16 cellular contexts compared by ENCODE assay signal in the genomic region with DNA sequence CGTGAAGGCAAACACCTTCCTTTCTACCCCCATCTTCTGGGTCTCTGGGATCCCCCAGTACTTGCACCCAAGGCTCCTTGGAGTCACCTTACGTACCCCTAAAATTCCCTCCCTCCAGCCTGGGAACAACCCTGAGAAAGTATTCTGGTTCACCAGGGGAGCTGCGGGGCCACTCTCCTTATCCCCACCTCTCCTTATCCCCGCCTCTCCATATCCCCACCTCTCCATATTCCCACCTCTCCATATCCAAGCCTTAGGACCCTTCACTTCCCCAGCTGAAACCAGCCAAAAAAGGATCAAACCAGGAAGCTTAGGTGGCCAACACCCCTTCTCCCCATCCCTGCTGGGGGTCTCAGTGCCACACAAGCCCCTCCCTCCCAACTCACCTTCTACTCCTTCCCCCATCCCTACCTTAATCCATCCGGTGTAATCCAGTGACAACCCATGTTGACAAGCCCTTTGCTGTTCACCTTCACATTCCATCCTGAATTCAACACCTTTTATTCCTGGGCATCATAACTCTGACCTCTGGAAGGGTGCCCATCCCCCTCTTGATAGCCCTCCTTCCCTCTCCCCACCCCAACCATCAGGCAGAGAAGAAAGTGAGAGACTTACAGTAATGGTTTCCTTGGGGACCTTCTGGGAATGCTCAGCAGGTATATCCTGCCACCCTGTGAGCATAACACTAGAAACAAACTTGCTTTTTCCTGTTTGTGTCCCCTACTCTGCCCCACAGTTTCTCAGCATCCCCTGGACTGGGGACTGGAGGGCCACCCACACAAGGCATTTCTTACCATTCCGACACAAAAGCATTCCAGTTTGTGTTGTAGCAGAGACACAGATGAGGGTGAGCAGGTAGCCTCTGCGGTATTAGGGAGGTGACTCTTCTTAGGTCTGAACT. TPM values are rescaled to one million over a fixed set of nuclear protein-coding genes. Genes with fewer than 3 reads are reported as not detected.
DNase-seq lines count a peak whose midpoint lies in the region; ATAC-seq, FAIRE-seq and TF ChIP-seq lines count a peak whose summit lies in the region.
"Had no signal": no experiment of that assay in that cellular context is flagged by ENCODE, and none has a peak within 500 bp of the region (broad histone marks: within the 10 kb centered on the region; RNA-seq: fewer than 3 reads in every experiment).

No MANE protein-coding gene starts in this region.

- H2BK20ac ChIP-seq in H1 (ENCODE audit: low read length): 0 out of 2 replicates have a peak overlapping the region, but pooled peaks have one; percentile 27

- peak overlapping the region; percentile 78 for H2BK15ac ChIP-seq in H1 (ENCODE audit: low read length)

- no peak for TF ChIP-seq POLR2A in H1 (IDR thresholded peaks at IDR 0.05; ENCODE audit: control extremely low read depth in 1 of 2, low read depth in 2 of 2, low read length in 2 of 2)

- no peak for TF ChIP-seq CTCF in H1 (IDR thresholded peaks at IDR 0.05; ENCODE audit: control extremely low read depth in 1 of 3, insufficient read depth in 1 of 3, low read depth in 1 of 3, low read length in 3 of 3)
- no peak for TF ChIP-seq CTCF in neural cell (IDR thresholded peaks at IDR 0.05; ENCODE audit: poor library complexity, severe bottlenecking)
- TF ChIP-seq CTCF in left lung (IDR thresholded peaks at IDR 0.05): no peak

- intact Hi-C loops in left lung (cut with DNase I): no loop called here

- H3K36me3 Mint-ChIP-seq in T-helper 1 cell treated with Interleukin-12 subunit alpha and Interleukin-12 subunit beta and Interleukin-4 antibody, amounts not matched to agents 30 μg/mL and 1 μg/mL, for 36 hours (ENCODE audit: low read depth): no peaks in the 10 kb centered on the region

- no peak overlapping the region for H3K27ac ChIP-seq in H1 (ENCODE audit: low read depth, low read length)
- no peak overlapping the region for H3K27ac ChIP-seq in neural cell (ENCODE audit: low read length)
- no peak overlapping the region for H3K27ac ChIP-seq in left lung

- FAIRE-seq in H1 (lab: Jason Lieb, UNC): peak; percentile 58

- H3K23ac ChIP-seq in H1 (ENCODE audit: insufficient read length): no peak overlapping the region

- H3K4me2 ChIP-seq in H1 (ENCODE audit: insufficient read depth in 1 of 2, low read depth in 2 of 2, low read length in 2 of 2) (peak overlapping the region; percentile 86 to 95), neural cell (ENCODE audit: low read length) (peak overlapping the region; percentile 85)

- POLR2A ChIA-PET in H1 (lab: Charles Lee; ENCODE audit: partially characterized antibody): interaction anchor here (0.8 to 8.1 kb wide), 14 partner anchors 8 to 113 kb away, joined by 3 to 78 read pairs (median 4); partner anchors contain the start of genes RNU4-1 and RNU4-2

- H3K14ac ChIP-seq in H1 (ENCODE audit: insufficient read length): no peak overlapping the region

- H3K4me3 Mint-ChIP-seq in T-helper 1 cell treated with Interleukin-12 subunit alpha and Interleukin-12 subunit beta and Interleukin-4 antibody, amounts not matched to agents 30 μg/mL and 1 μg/mL, for 36 hours: peak overlapping the region; percentile 52

- 30% methylated on average over 7 of the region's 7 CpGs; no CpG with 5 or more reads in 1 of the 2 experiments for WGBS in H1 (ENCODE audit: extremely low coverage in 1 of 2, insufficient coverage in 1 of 2, insufficient read length in 1 of 2, insufficient replicate concordance in 2 of 2, low coverage in 1 of 2, low lambda C conversion rate in 2 of 2, missing lambda C conversion rate in 1 of 2), 2 experiments

- H4K20me1 ChIP-seq in H1 (replicated peaks in 1 of 2; ENCODE audit: control insufficient read depth in 1 of 2, insufficient read depth in 2 of 2, low read length in 2 of 2): peaks cover 0 to 5% of the 10 kb centered on the region in 2 experiments
- H4K20me1 ChIP-seq in neural cell (ENCODE audit: insufficient read depth): no peaks in the 10 kb centered on the region

- peak overlapping the region; percentile 61 for H3K4me3 ChIP-seq in NT2/D1 (ENCODE audit: insufficient read length, low read depth)
- H3K4me3 ChIP-seq in H1 (ENCODE audit: extremely low read depth in 1 of 4, insufficient read depth in 2 of 4, low read depth in 3 of 4, low read length in 4 of 4): peak overlapping the region; percentile 47 to 84 (median 69); a peak in 6 of 8 replicates
- H3K4me3 ChIP-seq in neural cell (ENCODE audit: low read length): peak overlapping the region; percentile 78
- no peak overlapping the region for H3K4me3 ChIP-seq in left lung

- peak overlapping the region; percentile 81; the same call in 1 of the 2 replicates for H3K18ac ChIP-seq in H1 (ENCODE audit: extremely low read depth, low read length)

- no peak for TF ChIP-seq EP300 in H1 (IDR thresholded peaks at IDR 0.05; ENCODE audit: borderline replicate concordance in 1 of 2, low read depth in 2 of 2, low read length in 2 of 2)
- no peak for TF ChIP-seq EP300 in neural cell (conservative IDR thresholded peaks at IDR 0.05; ENCODE audit: poor library complexity, severe bottlenecking)

- H3K4me1 ChIP-seq in NT2/D1 (ENCODE audit: insufficient read depth, insufficient read length) (peaks cover 17% of the 10 kb centered on the region), H1 (replicated peaks in 1 of 4; ENCODE audit: control insufficient read depth in 3 of 4, insufficient read depth in 4 of 4, low read length in 3 of 4) (peaks cover 14 to 24% (median 18%) of the 10 kb centered on the region in 4 experiments), left lung (peaks cover 0 to 22% of the 10 kb centered on the region in 2 donors)

- H3K27me3 ChIP-seq in NT2/D1 (ENCODE audit: insufficient read depth, insufficient read length) (peaks cover 9% of the 10 kb centered on the region), H1 (replicated peaks in 1 of 4; ENCODE audit: control insufficient read depth in 3 of 4, extremely low read depth in 1 of 4, insufficient read depth in 3 of 4, low read length in 3 of 4) (peaks cover 0 to 8% (median 6%) of the 10 kb centered on the region in 4 experiments; a peak in 4 of 7 replicates), neural cell (ENCODE audit: insufficient read depth, low read depth, low read length) (no peaks in the 10 kb centered on the region), left lung (peaks cover 43 to 97% of the 10 kb centered on the region in 2 donors)

- H3K9ac ChIP-seq in NT2/D1 (ENCODE audit: insufficient read length, low read depth): peak overlapping the region; percentile 86
- no peak overlapping the region; a peak in 1 of 7 replicates for H3K9ac ChIP-seq in H1 (replicated peaks in 1 of 4; ENCODE audit: extremely low read depth in 1 of 4, low read depth in 3 of 4, low read length in 3 of 4)
- H3K9ac ChIP-seq in neural cell (ENCODE audit: low read length): peak overlapping the region; percentile 91

- peaks cover 11% of the 10 kb centered on the region for H3K4me1 Mint-ChIP-seq in T-helper 1 cell treated with Interleukin-12 subunit alpha and Interleukin-12 subunit beta and Interleukin-4 antibody, amounts not matched to agents 30 μg/mL and 1 μg/mL, for 36 hours (ENCODE audit: low read depth)

- H3K79me1 ChIP-seq in H1 (ENCODE audit: low read depth, low read length): peaks cover 3% of the 10 kb centered on the region; the same call in 1 of the 2 replicates

- DNase-seq in T-helper 1 cell (no peak), NT2/D1 (ENCODE audit: low read depth, low spot score) (no peak), H1 (ENCODE audit: low read depth in 1 of 2, low spot score in 2 of 2) (no peak), inferior parietal cortex (ENCODE audit: extremely low spot score) (no peak), left lung (no peak), SW 1271 (lab: John Stamatoyannopoulos, UW) (no peak)
- DNase-seq: effector CD4-positive, alpha-beta T cell; GF-D8; NCI-H1105; NCI-H226; stimulated activated CD4-positive, alpha-beta T cell treated with anti-CD3 and anti-CD28 coated beads, Interleukin-2, amount 100 ng/mL, for 48 hours had no signal

- H3F3A ChIP-seq in neural cell (ENCODE audit: insufficient read depth, low read length, poor library complexity, severe bottlenecking): peaks cover 6% of the 10 kb centered on the region

- H3K27me3 Mint-ChIP-seq in T-helper 1 cell treated with Interleukin-12 subunit alpha and Interleukin-12 subunit beta and Interleukin-4 antibody, amounts not matched to agents 30 μg/mL and 1 μg/mL, for 36 hours (ENCODE audit: low read depth): peaks cover 80% of the 10 kb centered on the region

- H3K4ac ChIP-seq in H1 (replicated peaks; ENCODE audit: insufficient read length, low read depth, low read length): peak overlapping the region; percentile 24

- no peak overlapping the region for H4K91ac ChIP-seq in H1 (replicated peaks; ENCODE audit: insufficient read length, low read length)

- H3K79me2 ChIP-seq in H1 (ENCODE audit: control insufficient read depth in 1 of 2, insufficient read depth in 2 of 2, low read length in 2 of 2): peaks cover 0 to 20% of the 10 kb centered on the region in 2 experiments; a peak in 2 of 4 replicates
- H3K79me2 ChIP-seq in neural cell (replicated peaks; ENCODE audit: insufficient read depth, low read length): peaks cover 31% of the 10 kb centered on the region

- peak overlapping the region; percentile 52; the same call in 1 of the 2 replicates for H2BK5ac ChIP-seq in H1 (ENCODE audit: low read depth, low read length)

- H4K8ac ChIP-seq in H1 (ENCODE audit: extremely low read depth, insufficient read depth, low read length): no peak overlapping the region

- peak overlapping the region; percentile 42 for H2BK12ac ChIP-seq in H1 (ENCODE audit: low read depth, low read length)

- no peak overlapping the region for H2BK120ac ChIP-seq in H1 (replicated peaks; ENCODE audit: low read depth, low read length)

- no peaks in the 10 kb centered on the region for H3K9me3 ChIP-seq in NT2/D1 (ENCODE audit: insufficient read depth, low read length)
- no peaks in the 10 kb centered on the region for H3K9me3 ChIP-seq in H1 (ENCODE audit: insufficient read depth in 2 of 2, low read depth in 1 of 2, low read length in 1 of 2)
- H3K9me3 ChIP-seq in neural cell (ENCODE audit: low read length): no peaks in the 10 kb centered on the region
- H3K9me3 ChIP-seq in left lung: no peaks in the 10 kb centered on the region

- no peaks in the 10 kb centered on the region for H3K9me3 Mint-ChIP-seq in T-helper 1 cell treated with Interleukin-12 subunit alpha and Interleukin-12 subunit beta and Interleukin-4 antibody, amounts not matched to agents 30 μg/mL and 1 μg/mL, for 36 hours

- H3K9me2 ChIP-seq in neural cell (ENCODE audit: insufficient read depth, low read length): no peaks in the 10 kb centered on the region

- no peak overlapping the region for H3K27ac Mint-ChIP-seq in T-helper 1 cell treated with Interleukin-12 subunit alpha and Interleukin-12 subunit beta and Interleukin-4 antibody, amounts not matched to agents 30 μg/mL and 1 μg/mL, for 36 hours

- no peak overlapping the region for H2AFZ ChIP-seq in H1 (ENCODE audit: low read length)
- H2AFZ ChIP-seq in neural cell (ENCODE audit: low read depth, low read length): no peak overlapping the region

- ATAC-seq in left lung: no peak

- H2AK5ac ChIP-seq in H1 (ENCODE audit: low read depth, low read length): no peak overlapping the region; the same call in 1 of the 2 replicates

- H3K56ac ChIP-seq in H1 (replicated peaks; ENCODE audit: insufficient read length, low read depth, low read length): no peak overlapping the region

- CTCF ChIA-PET in H1 (lab: Charles Lee; ENCODE audit: partially characterized antibody): interaction anchor here (0.7 to 2.1 kb wide), 8 partner anchors 10 to 68 kb away, joined by 3 to 8 read pairs (median 4); partner anchors contain the start of gene COX6A1

- peaks cover 17% of the 10 kb centered on the region for H3K23me2 ChIP-seq in H1 (ENCODE audit: low read depth, low read length)

- H3K36me3 ChIP-seq in NT2/D1 (ENCODE audit: insufficient read depth, insufficient read length, low read length) (peaks cover 14% of the 10 kb centered on the region), H1 (ENCODE audit: control insufficient read depth in 2 of 4, insufficient read depth in 4 of 4, low read length in 3 of 4) (peaks cover 0 to 4% (median 1%) of the 10 kb centered on the region in 4 experiments; a peak in 3 of 8 replicates), neural cell (ENCODE audit: insufficient read depth, low read length) (no peaks in the 10 kb centered on the region), left lung (no peaks in the 10 kb centered on the region)

- no peak overlapping the region for H4K5ac ChIP-seq in H1 (ENCODE audit: insufficient read length, low read depth, low read length)

- no peak for TF ChIP-seq RAD21 in H1 (IDR thresholded peaks at IDR 0.05 in 1 of 2, conservative IDR thresholded peaks at IDR 0.05 in 1 of 2; ENCODE audit: low read depth in 2 of 2, low read length in 2 of 2)
- TF ChIP-seq RAD21 in neural cell (conservative IDR thresholded peaks at IDR 0.05): no peak

RNA-seq across cellular contexts. Expression of gene MSI1, which starts 1.6 kb away (rescaled TPM):
- 51.9 and 53.1 TPM in 2 replicates for total RNA-seq in H1 (2021; fragmentation: NEBNext Ultra II Directional; extraction: Animal tissue kit (Norgen Biotek cat#: 25700))
- polyA plus RNA-seq in H1 (2011; rRNA removed): 13.5 and 19.2 TPM in 2 replicates
- 16.5 TPM for polyA plus RNA-seq in H1 (2011; cell fraction: cytosol; rRNA removed)
- 52.5 TPM for polyA plus RNA-seq in H1 (2011; cell fraction: nucleus; rRNA removed)
- 40.8 to 47.7 TPM (median 43.9 TPM) in 4 replicates for polyA plus RNA-seq in H1 (2012, experiment 1 of 2)
- polyA plus RNA-seq in H1 (2012, experiment 2 of 2): 28.7 TPM
- polyA plus RNA-seq in H1 (2013, experiment 1 of 2): 16.6 TPM
- 16.5 TPM for polyA plus RNA-seq in H1 (2013, experiment 2 of 2)
- polyA minus RNA-seq in H1 (2011; rRNA and poly(A)+ RNA removed): 11.5 and 11.6 TPM in 2 replicates
- 26.4 TPM for polyA minus RNA-seq in H1 (2011; cell fraction: cytosol; rRNA and poly(A)+ RNA removed)
- 9.0 TPM for polyA minus RNA-seq in H1 (2011; cell fraction: nucleus; rRNA and poly(A)+ RNA removed)
- 7.5 and 9.2 TPM in 2 replicates for polyA plus RNA-seq in neural cell
- 17.6 and 19.7 TPM in 2 replicates for polyA minus RNA-seq in neural cell
- 1 to 10 TPM in 1 of 2 donors, under 1 TPM in 1; 0.60 to 1.3 TPM for total RNA-seq in left lung
- total RNA-seq: fibroblast of villous mesenchyme had no signal

RNA-seq across cellular contexts. Expression of gene PLA2G1B, which starts 43.0 kb away (rescaled TPM):
- total RNA-seq in H1 (2021; fragmentation: NEBNext Ultra II Directional; extraction: Animal tissue kit (Norgen Biotek cat#: 25700)): not detected in 2 replicates
- polyA plus RNA-seq in H1 (2011; rRNA removed): 0.19 TPM in 1 of 2 replicates, not detected in the other
- not detected for polyA plus RNA-seq in H1 (2011; cell fraction: cytosol; rRNA removed)
- not detected for polyA plus RNA-seq in H1 (2011; cell fraction: nucleus; rRNA removed)
- not detected in 4 replicates for polyA plus RNA-seq in H1 (2012, experiment 1 of 2)
- polyA plus RNA-seq in H1 (2012, experiment 2 of 2): not detected
- polyA plus RNA-seq in H1 (2013, experiment 1 of 2): not detected
- not detected for polyA plus RNA-seq in H1 (2013, experiment 2 of 2)
- polyA minus RNA-seq in H1 (2011; rRNA and poly(A)+ RNA removed): not detected in 2 replicates
- polyA minus RNA-seq in H1 (2011; cell fraction: cytosol; rRNA and poly(A)+ RNA removed): not detected
- polyA minus RNA-seq in H1 (2011; cell fraction: nucleus; rRNA and poly(A)+ RNA removed): not detected
- not detected in 2 replicates for polyA plus RNA-seq in neural cell
- not detected in 2 replicates for polyA minus RNA-seq in neural cell
- 10 to 100 TPM in 1 of 2 donors, 1 to 10 TPM in 1; 4.7 to 76.9 TPM for total RNA-seq in left lung
- total RNA-seq: fibroblast of villous mesenchyme, kidney epithelial cell, SK-MEL-5 had no signal

Comparison
In these comparisons a context has a peak if more than half of its experiments do, and no peak if none do; other contexts are left out.
1. H3K4me3 ChIP-seq: peak in NT2/D1 (single experiment), H1 (4 of 4) and neural cell (single experiment); none in left lung (0 of 2).
2. H3K9ac ChIP-seq: peak in NT2/D1 (single experiment) and neural cell (single experiment); none in H1 (0 of 4).
3. RNA of gene MSI1, which starts 1.6 kb away (total RNA-seq): 51.9 to 53.1 TPM in H1; 0.60 to 1.3 TPM in left lung; every median in the first group is over 10 times any median in the second.